ENCODE assay signal across 8 cellular contexts in the genomic region with DNA sequence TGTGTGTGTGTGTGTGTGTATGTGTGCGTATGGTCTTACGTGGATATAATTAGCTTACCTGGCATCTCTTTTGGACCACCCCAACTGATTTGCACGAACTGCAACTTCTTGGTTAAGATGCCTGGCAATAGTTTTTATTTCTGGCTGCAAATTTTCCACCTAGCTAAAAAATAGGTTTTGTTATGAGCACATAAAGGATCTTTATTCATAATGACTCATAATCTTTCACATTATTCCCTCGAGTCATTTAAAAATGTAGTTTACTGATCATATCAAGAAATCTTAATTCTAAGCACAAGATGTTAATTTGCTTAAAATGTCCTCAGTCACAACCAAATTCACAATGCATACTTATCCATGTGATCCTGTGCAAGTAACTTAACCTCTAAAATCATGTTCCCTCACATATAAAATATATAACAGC. TPM values are rescaled to one million over a fixed set of nuclear protein-coding genes. Genes with fewer than 3 reads are reported as not detected.
DNase-seq lines count a peak whose midpoint lies in the region; ATAC-seq, FAIRE-seq and TF ChIP-seq lines count a peak whose summit lies in the region.

No MANE protein-coding gene starts in this region.

- H3K27ac Mint-ChIP-seq in CD14-positive monocyte, result peak overlapping the region; percentile 93 to 99 (median 97)

- FAIRE-seq in bronchial epithelial cell (lab: Jason Lieb, UNC), result no peak
- no peak for FAIRE-seq in urothelium cell line (lab: Jason Lieb, UNC)

- TF ChIP-seq CTCF in CD14-positive monocyte (IDR thresholded peaks at IDR 0.05) (no peak), bronchial epithelial cell (IDR thresholded peaks at IDR 0.05; ENCODE audit: insufficient read depth, low read length, severe bottlenecking) (no peak)

- H3K4me3 ChIP-seq in bronchial epithelial cell (ENCODE audit: low read depth, low read length) (peak overlapping the region; percentile 88), muscle layer of colon (ENCODE audit: low read depth in 1 of 2, low read length in 2 of 2) (peak overlapping the region; percentile 66 to 96)

- H3K27me3 Mint-ChIP-seq in CD14-positive monocyte (ENCODE audit: low read depth in 3 of 3), result no peaks in the 10 kb centered on the region

- H3K27ac ChIP-seq in muscle layer of colon (ENCODE audit: low read depth, low read length), result peak overlapping the region; percentile 91

- ATAC-seq in GM19035 (IDR thresholded peaks at IDR 0.05; ENCODE audit: unreplicated experiment), result no peak

- peaks cover 21 to 32% of the 10 kb centered on the region in 2 donors for H3K36me3 Mint-ChIP-seq in CD14-positive monocyte

- DNase-seq in CD14-positive monocyte (ENCODE audit: low spot score) (no peak), LoVo (ENCODE audit: low spot score) (peak; percentile 2), bronchial epithelial cell (ENCODE audit: low read depth) (peak; percentile 62), NCI-H526 treated with DMSO at 0.1 percent for 48 hours (lab: John Stamatoyannopoulos, UW) (no peak), urothelium cell line (ENCODE audit: low spot score) (no peak), germinal center (ENCODE audit: low spot score) (no peak)

- peaks cover 9% of the 10 kb centered on the region for H3K4me1 Mint-ChIP-seq in CD14-positive monocyte

- intact Hi-C loops in CD14-positive monocyte (cut with micrococcal nuclease), result loop anchor here (1.0 to 2.0 kb wide), 2 partner anchors 191 kb away; a partner anchor contains a TSS

- peaks cover 17% of the 10 kb centered on the region for H3K4me1 ChIP-seq in muscle layer of colon (ENCODE audit: insufficient read depth, low read length)

- H3K27me3 ChIP-seq in bronchial epithelial cell (ENCODE audit: control insufficient read depth, insufficient read depth, low read length), result no peaks in the 10 kb centered on the region
- H3K27me3 ChIP-seq in muscle layer of colon (ENCODE audit: control insufficient read depth in 1 of 2, insufficient read depth in 2 of 2, low read length in 2 of 2), result no peaks in the 10 kb centered on the region

- H3K36me3 ChIP-seq in bronchial epithelial cell (ENCODE audit: control insufficient read depth, insufficient read depth, low read length) (no peaks in the 10 kb centered on the region), muscle layer of colon (ENCODE audit: insufficient read depth, low read length) (peaks cover 6% of the 10 kb centered on the region)

- no peaks in the 10 kb centered on the region for H3K9me3 ChIP-seq in muscle layer of colon (ENCODE audit: low read length)

- H3K9me3 Mint-ChIP-seq in CD14-positive monocyte, result no peaks in the 10 kb centered on the region

- peak overlapping the region; percentile 83 for H3K9ac ChIP-seq in muscle layer of colon (ENCODE audit: low read length)

- peak overlapping the region; percentile 84 to 96 for H3K4me3 Mint-ChIP-seq in CD14-positive monocyte

RNA-seq across cellular contexts. Expression of a gene that starts 1.5 kb away (rescaled TPM):
- polyA plus RNA-seq in CD14-positive monocyte, result 10 to 100 TPM in 1 of 2 donors, 1 to 10 TPM in 1; 8.3 to 10.3 TPM
- 15.1 and 16.8 TPM in 2 replicates for total RNA-seq in bronchial epithelial cell

Comparison
In these comparisons a context has a peak if more than half of its experiments do, and no peak if none do; other contexts are left out.
1. DNase-seq: peak in LoVo (single experiment) and bronchial epithelial cell (single experiment); none in CD14-positive monocyte (single experiment), NCI-H526 treated with DMSO at 0.1 percent for 48 hours (single experiment), urothelium cell line (single experiment) and germinal center (single experiment).